Comparison of ENCODE assay signal across 10 cellular contexts in the genomic region with DNA sequence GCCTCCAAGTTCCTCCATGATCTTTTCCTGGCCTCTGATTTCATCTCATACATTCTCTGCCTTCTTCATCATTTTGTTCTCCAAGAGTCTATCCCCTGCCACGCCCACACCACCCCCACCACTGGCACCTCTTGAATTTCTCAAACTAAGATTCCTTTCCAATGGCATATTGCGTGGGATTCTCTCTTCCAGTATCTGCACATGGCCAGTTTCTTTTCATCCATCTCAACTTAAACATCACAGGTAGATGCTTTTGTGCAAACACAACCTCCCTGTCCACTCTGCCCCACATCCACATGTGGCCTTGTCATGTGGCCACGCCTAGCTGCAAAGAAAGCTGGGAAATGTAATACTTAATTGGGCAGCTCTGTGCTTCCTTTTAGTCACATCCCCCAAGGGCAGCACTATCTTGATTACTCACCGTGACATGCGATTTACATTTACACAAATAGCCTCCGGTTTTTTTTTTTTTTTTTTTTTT. TPM values are rescaled to one million over a fixed set of nuclear protein-coding genes. Genes with fewer than 3 reads are reported as not detected.
DNase-seq lines count a peak whose midpoint lies in the region; ATAC-seq and TF ChIP-seq lines count a peak whose summit lies in the region.
"Had no signal": no experiment of that assay in that cellular context is flagged by ENCODE, and none has a peak within 500 bp of the region (broad histone marks: within the 10 kb centered on the region; RNA-seq: fewer than 3 reads in every experiment).

No MANE protein-coding gene starts in this region.

- no peak overlapping the region for H3K4me3 Mint-ChIP-seq in activated naive CD4-positive, alpha-beta T cell treated with anti-CD3 and anti-CD28 coated beads, Interleukin-2, amount 50 U/mL, for 24 hours
- no peak overlapping the region for H3K4me3 Mint-ChIP-seq in stimulated activated effector memory CD8-positive, alpha-beta T cell treated with anti-CD3 and anti-CD28 coated beads, Interleukin-12 subunit alpha, Interleukin-12 subunit beta, amount 100 ng/mL, for 72 hours
- H3K4me3 Mint-ChIP-seq: activated CD4-positive, alpha-beta memory T cell treated with anti-CD3 and anti-CD28 coated beads for 36 hours; GM23338 had no signal

- H3K4me1 ChIP-seq in suprapubic skin: no peaks in the 10 kb centered on the region

- H3K27me3 ChIP-seq in suprapubic skin: no peaks in the 10 kb centered on the region

- no peak overlapping the region for H3K4me3 ChIP-seq in suprapubic skin
- H3K4me3 ChIP-seq: GM23338 had no signal

- no peak for TF ChIP-seq EP300 in suprapubic skin (IDR thresholded peaks at IDR 0.05)

- peaks cover 14% of the 10 kb centered on the region for H3K4me1 Mint-ChIP-seq in activated naive CD4-positive, alpha-beta T cell treated with anti-CD3 and anti-CD28 coated beads, Interleukin-2, amount 50 U/mL, for 24 hours
- H3K4me1 Mint-ChIP-seq in stimulated activated effector memory CD8-positive, alpha-beta T cell treated with anti-CD3 and anti-CD28 coated beads, Interleukin-12 subunit alpha, Interleukin-12 subunit beta, amount 100 ng/mL, for 72 hours: peaks cover 24% of the 10 kb centered on the region
- H3K4me1 Mint-ChIP-seq: GM23338 had no signal

- WGBS in suprapubic skin: 66% methylated on average over 6 of the region's 6 CpGs

- DNase-seq in activated naive CD4-positive, alpha-beta T cell treated with anti-CD3 and anti-CD28 coated beads, Interleukin-2, amount 50 U/mL, for 72 hours (ENCODE audit: low spot score in 2 of 2): no peak
- DNase-seq in dedifferentiated amniotic fluid mesenchymal stem cell (ENCODE audit: extremely low spot score) (peak; percentile 62), NCI-H1048 (lab: John Stamatoyannopoulos, UW) (no peak), NCI-H1436 (lab: John Stamatoyannopoulos, UW) (no peak), suprapubic skin (ENCODE audit: low spot score in 2 of 2) (no peak)
- no peak for DNase-seq in stimulated activated effector memory CD8-positive, alpha-beta T cell treated with anti-CD3 and anti-CD28 coated beads, Interleukin-12 subunit alpha, Interleukin-12 subunit beta, amount 100 ng/mL, for 72 hours (ENCODE audit: low spot score in 2 of 2)
- DNase-seq: activated CD4-positive, alpha-beta memory T cell treated with anti-CD3 and anti-CD28 coated beads for 36 hours had no signal

- H3K36me3 Mint-ChIP-seq in activated naive CD4-positive, alpha-beta T cell treated with anti-CD3 and anti-CD28 coated beads, Interleukin-2, amount 50 U/mL, for 24 hours: no peaks in the 10 kb centered on the region
- H3K36me3 Mint-ChIP-seq in activated naive CD4-positive, alpha-beta T cell treated with anti-CD3 and anti-CD28 coated beads, Interleukin-2, amount 50 U/mL, for 72 hours: peaks cover 9 to 21% of the 10 kb centered on the region in 2 donors
- no peaks in the 10 kb centered on the region for H3K36me3 Mint-ChIP-seq in stimulated activated effector memory CD8-positive, alpha-beta T cell treated with anti-CD3 and anti-CD28 coated beads, Interleukin-12 subunit alpha, Interleukin-12 subunit beta, amount 100 ng/mL, for 72 hours
- H3K36me3 Mint-ChIP-seq: activated CD4-positive, alpha-beta memory T cell treated with anti-CD3 and anti-CD28 coated beads for 36 hours had no signal

- ATAC-seq in activated naive CD4-positive, alpha-beta T cell treated with anti-CD3 and anti-CD28 coated beads, Interleukin-2, amount 50 U/mL, for 72 hours: no peak
- peak; percentile 37 for ATAC-seq in stimulated activated effector memory CD8-positive, alpha-beta T cell treated with anti-CD3 and anti-CD28 coated beads, Interleukin-12 subunit alpha, Interleukin-12 subunit beta, amount 100 ng/mL, for 72 hours
- ATAC-seq: GM23338 had no signal

- H3K27ac Mint-ChIP-seq in activated naive CD4-positive, alpha-beta T cell treated with anti-CD3 and anti-CD28 coated beads, Interleukin-2, amount 50 U/mL, for 24 hours: peak overlapping the region; percentile 38
- H3K27ac Mint-ChIP-seq in activated naive CD4-positive, alpha-beta T cell treated with anti-CD3 and anti-CD28 coated beads, Interleukin-2, amount 50 U/mL, for 72 hours: no peak overlapping the region
- H3K27ac Mint-ChIP-seq in stimulated activated effector memory CD8-positive, alpha-beta T cell treated with anti-CD3 and anti-CD28 coated beads, Interleukin-12 subunit alpha, Interleukin-12 subunit beta, amount 100 ng/mL, for 72 hours: peak overlapping the region; percentile 44
- H3K27ac Mint-ChIP-seq: activated CD4-positive, alpha-beta memory T cell treated with anti-CD3 and anti-CD28 coated beads for 36 hours; GM23338 had no signal

- H3K9me3 ChIP-seq in suprapubic skin: no peaks in the 10 kb centered on the region

- H3K9me3 Mint-ChIP-seq in activated naive CD4-positive, alpha-beta T cell treated with anti-CD3 and anti-CD28 coated beads, Interleukin-2, amount 50 U/mL, for 24 hours: peaks cover 9% of the 10 kb centered on the region
- H3K9me3 Mint-ChIP-seq in activated naive CD4-positive, alpha-beta T cell treated with anti-CD3 and anti-CD28 coated beads, Interleukin-2, amount 50 U/mL, for 72 hours: peaks cover 9 to 22% of the 10 kb centered on the region in 2 donors
- H3K9me3 Mint-ChIP-seq in stimulated activated effector memory CD8-positive, alpha-beta T cell treated with anti-CD3 and anti-CD28 coated beads, Interleukin-12 subunit alpha, Interleukin-12 subunit beta, amount 100 ng/mL, for 72 hours: peaks cover 3% of the 10 kb centered on the region
- H3K9me3 Mint-ChIP-seq: GM23338 had no signal

- H3K27me3 Mint-ChIP-seq in activated naive CD4-positive, alpha-beta T cell treated with anti-CD3 and anti-CD28 coated beads, Interleukin-2, amount 50 U/mL, for 24 hours: no peaks in the 10 kb centered on the region
- H3K27me3 Mint-ChIP-seq: activated CD4-positive, alpha-beta memory T cell treated with anti-CD3 and anti-CD28 coated beads for 36 hours had no signal

- H3K27ac ChIP-seq in suprapubic skin: no peak overlapping the region

- no peak for TF ChIP-seq POLR2A in suprapubic skin (IDR thresholded peaks at IDR 0.05)

- TF ChIP-seq CTCF in suprapubic skin (IDR thresholded peaks at IDR 0.05): no peak

- no peaks in the 10 kb centered on the region for H3K36me3 ChIP-seq in suprapubic skin

TF ChIP-seq in PFSK-1, 5 proteins besides CTCF, POLR2A, EP300 and RAD21:
- TF ChIP-seq SIN3A (IDR thresholded peaks at IDR 0.05; ENCODE audit: borderline replicate concordance, insufficient read depth, low read length) (peak; percentile 73; the same call in 1 of the 2 replicates), POLR2AphosphoS5 (IDR thresholded peaks at IDR 0.05; ENCODE audit: low read depth, low read length) (no peak)

RNA-seq across cellular contexts. Expression of gene ZMYND8, which starts 33.4 kb away (rescaled TPM):
- 10 to 100 TPM; 35.7 to 46.4 TPM for total RNA-seq in activated naive CD4-positive, alpha-beta T cell treated with anti-CD3 and anti-CD28 coated beads, Interleukin-2, amount 50 U/mL, for 72 hours
- polyA plus RNA-seq in PFSK-1 (2012; ENCODE audit: insufficient read length, low read depth): 12.2 TPM
- 100 to 1,000 TPM in 1 of 4 donors, 10 to 100 TPM in 3; 48.5 to 169 (median 54.1) TPM for total RNA-seq in suprapubic skin

Comparison
In these comparisons a context has a peak if more than half of its experiments do, and no peak if none do; other contexts are left out.
1. H3K27ac Mint-ChIP-seq: peak in activated naive CD4-positive, alpha-beta T cell treated with anti-CD3 and anti-CD28 coated beads, Interleukin-2, amount 50 U/mL, for 24 hours (single experiment) and stimulated activated effector memory CD8-positive, alpha-beta T cell treated with anti-CD3 and anti-CD28 coated beads, Interleukin-12 subunit alpha, Interleukin-12 subunit beta, amount 100 ng/mL, for 72 hours (single experiment); none in activated naive CD4-positive, alpha-beta T cell treated with anti-CD3 and anti-CD28 coated beads, Interleukin-2, amount 50 U/mL, for 72 hours (0 of 2).